In the genomic region with DNA sequence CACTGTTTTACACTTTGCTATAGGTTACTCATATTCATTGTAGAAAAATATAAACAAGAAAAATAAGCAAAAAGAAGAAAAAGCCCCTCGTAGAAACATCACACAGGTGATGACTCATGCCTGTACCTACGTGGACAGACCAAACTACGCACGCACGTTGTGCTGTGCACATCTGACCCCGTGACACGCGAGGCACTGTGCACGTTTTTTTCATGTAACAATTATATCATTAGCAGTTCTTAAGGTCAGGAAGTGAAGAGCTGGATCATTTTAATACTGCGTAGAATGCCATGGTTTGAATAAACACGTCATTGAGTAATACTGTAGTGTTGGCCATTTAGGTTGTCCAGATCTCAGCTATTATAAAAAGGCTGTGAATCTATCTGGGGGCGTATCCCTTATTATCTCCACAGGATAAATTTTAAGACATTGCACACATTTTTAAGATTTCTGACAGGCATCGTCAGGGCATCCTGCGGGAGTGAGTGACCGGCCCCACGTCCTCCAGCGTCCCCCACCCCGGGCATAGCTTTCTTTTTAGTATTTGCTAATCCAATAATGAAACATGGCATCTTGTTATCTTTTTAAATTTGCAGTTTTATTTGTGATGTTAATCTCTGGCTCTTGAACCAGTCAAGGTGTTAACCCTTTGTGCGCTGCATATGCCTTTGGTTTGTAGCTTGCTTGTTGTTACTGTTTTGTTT, we compare ENCODE assay signal across 13 cellular contexts. TPM values are rescaled to one million over a fixed set of nuclear protein-coding genes. Genes with fewer than 3 reads are reported as not detected.
DNase-seq lines count a peak whose midpoint lies in the region; ATAC-seq and TF ChIP-seq lines count a peak whose summit lies in the region.
"Had no signal": no experiment of that assay in that cellular context is flagged by ENCODE, and none has a peak within 500 bp of the region (broad histone marks: within the 10 kb centered on the region; RNA-seq: fewer than 3 reads in every experiment).

No MANE protein-coding gene starts in this region.

- H3K4me1 ChIP-seq in left ventricle myocardium inferior = peaks cover 6% of the 10 kb centered on the region

- DNase-seq in A172 (ENCODE audit: low spot score) = peak; percentile 92
- DNase-seq in HFFc6 = peak; percentile 26
- peak; percentile 97 for DNase-seq in choroid plexus epithelial cell (ENCODE audit: low read depth)
- peak; percentile 50 for DNase-seq in myocyte (ENCODE audit: low read depth)
- no peak for DNase-seq in SIG-M5 treated with dmso at 0.1 percent for 504 hours (lab: John Stamatoyannopoulos, UW; ENCODE audit: unreplicated experiment)
- no peak for DNase-seq in left ventricle myocardium inferior
- no peak for DNase-seq in left lobe of liver (ENCODE audit: low spot score)
- DNase-seq: activated naive CD4-positive, alpha-beta T cell treated with anti-CD3 and anti-CD28 coated beads, Interleukin-2, amount 10 ng/mL, durations not matched to agents 7 days and 5 days; NCI-H1694 had no signal

- ATAC-seq in left lobe of liver (no peak), HG02840 (IDR thresholded peaks at IDR 0.05; ENCODE audit: low FRiP score, unreplicated experiment) (no peak)

- H3K27ac Mint-ChIP-seq in HFFc6 = peak overlapping the region; percentile 1; the same call in 1 of the 2 replicates
- H3K27ac Mint-ChIP-seq: activated naive CD4-positive, alpha-beta T cell treated with anti-CD3 and anti-CD28 coated beads, Interleukin-2, amount 10 ng/mL, durations not matched to agents 7 days and 5 days; dendritic cell treated with granulocyte-macrophage colony-stimulating factor and Interleukin-4, amounts not matched to agents 40 ng/mL and 50 ng/mL, for 4 days; memory B cell had no signal

- H3K4me1 Mint-ChIP-seq in HFFc6 (ENCODE audit: low read depth) = peaks cover 19% of the 10 kb centered on the region
- H3K4me1 Mint-ChIP-seq: activated naive CD4-positive, alpha-beta T cell treated with anti-CD3 and anti-CD28 coated beads, Interleukin-2, amount 10 ng/mL, durations not matched to agents 7 days and 5 days had no signal

- intact Hi-C loops in left ventricle myocardium inferior (cut with micrococcal nuclease) = no loop called here

- H3K27me3 ChIP-seq in left ventricle myocardium inferior (ENCODE audit: low read depth) = no peaks in the 10 kb centered on the region
- H3K27me3 ChIP-seq: BLaER1 had no signal

- peaks cover 17% of the 10 kb centered on the region for H3K36me3 Mint-ChIP-seq in HFFc6 (ENCODE audit: low read depth)
- H3K36me3 Mint-ChIP-seq: activated naive CD4-positive, alpha-beta T cell treated with anti-CD3 and anti-CD28 coated beads, Interleukin-2, amount 10 ng/mL, durations not matched to agents 7 days and 5 days; memory B cell had no signal

- H3K27me3 Mint-ChIP-seq in HFFc6 (ENCODE audit: insufficient read depth) = peaks cover 52% of the 10 kb centered on the region

- TF ChIP-seq CTCF in HFFc6 (IDR thresholded peaks at IDR 0.05) (no peak), choroid plexus epithelial cell (conservative IDR thresholded peaks at IDR 0.05; ENCODE audit: low read depth, low read length) (no peak), left ventricle myocardium inferior (IDR thresholded peaks at IDR 0.05; ENCODE audit: borderline replicate concordance) (no peak)

- no peak overlapping the region for H3K27ac ChIP-seq in left ventricle myocardium inferior (replicated peaks)
- H3K27ac ChIP-seq: BLaER1 had no signal

- H3K4me3 Mint-ChIP-seq in HFFc6 = no peak overlapping the region; the same call in 1 of the 2 replicates
- H3K4me3 Mint-ChIP-seq: activated naive CD4-positive, alpha-beta T cell treated with anti-CD3 and anti-CD28 coated beads, Interleukin-2, amount 10 ng/mL, durations not matched to agents 7 days and 5 days; dendritic cell treated with granulocyte-macrophage colony-stimulating factor and Interleukin-4, amounts not matched to agents 40 ng/mL and 50 ng/mL, for 4 days; memory B cell had no signal

- no peak overlapping the region for H3K4me3 ChIP-seq in choroid plexus epithelial cell (ENCODE audit: low read depth, low read length)
- H3K4me3 ChIP-seq in left ventricle myocardium inferior = no peak overlapping the region
- H3K4me3 ChIP-seq: BLaER1 had no signal

- peaks cover 21% of the 10 kb centered on the region for H3K9me3 Mint-ChIP-seq in HFFc6

- peaks cover 18% of the 10 kb centered on the region for H3K9me3 ChIP-seq in left ventricle myocardium inferior (replicated peaks)

- H3K36me3 ChIP-seq in left ventricle myocardium inferior = no peaks in the 10 kb centered on the region
- H3K36me3 ChIP-seq: BLaER1 had no signal

RNA-seq across cellular contexts. Expression of a gene that starts 23.4 kb away (rescaled TPM):
- 13.3 and 15.7 TPM in 2 replicates for total RNA-seq in A172 (2014; rRNA removed; shearing (Covaris generic))
- total RNA-seq in HFFc6 (2021; fragmentation: NEBNext Ultra II Directional; extraction: Animal tissue kit (Norgen Biotek cat#: 25700)) = 1 to 10 TPM; 1.7 to 3.2 (median 2.2) TPM
- 13.8 and 15.9 TPM in 2 replicates for total RNA-seq in myocyte
- polyA plus RNA-seq in myocyte (2012) = 41.1 TPM
- total RNA-seq in left ventricle myocardium inferior = 15.5 TPM
- total RNA-seq in left lobe of liver = 9.8 TPM

Comparison
In these comparisons a context has a peak if more than half of its experiments do, and no peak if none do; other contexts are left out.
1. DNase-seq: peak in A172 (single experiment), HFFc6 (single experiment), choroid plexus epithelial cell (single experiment) and myocyte (single experiment); none in SIG-M5 treated with dmso at 0.1 percent for 504 hours (single experiment), left ventricle myocardium inferior (single experiment) and left lobe of liver (single experiment).